Comparison of ENCODE assay signal across 8 cellular contexts in genomic region chr1:150486966-150487762, GRCh38. TPM values are rescaled to one million over a fixed set of nuclear protein-coding genes. Genes with fewer than 3 reads are reported as not detected.
DNase-seq lines count a peak whose midpoint lies in the region; ATAC-seq, FAIRE-seq and TF ChIP-seq lines count a peak whose summit lies in the region.

Gene TARS2 (plus strand): TSS chr1:150487419. CDS start chr1:150487451, 32 bp downstream.

- peaks cover 27% of the 10 kb centered on the region for H3K36me3 Mint-ChIP-seq in Caco-2 (ENCODE audit: insufficient read depth, unreplicated experiment)
- H3K36me3 Mint-ChIP-seq in activated CD8-positive, alpha-beta memory T cell treated with anti-CD3 and anti-CD28 coated beads, Interleukin-2, amount 10 ng/mL, durations not matched to agents 7 days and 5 days: peaks cover 18% of the 10 kb centered on the region

- peak; percentile 99 for ATAC-seq in GM21381 (IDR thresholded peaks at IDR 0.05; ENCODE audit: unreplicated experiment)
- ATAC-seq in activated CD8-positive, alpha-beta memory T cell treated with anti-CD3 and anti-CD28 coated beads, Interleukin-2, amount 10 ng/mL, durations not matched to agents 7 days and 5 days: peak; percentile 100

- TF ChIP-seq CTCF in Caco-2 (IDR thresholded peaks at IDR 0.05; ENCODE audit: insufficient read depth in 1 of 2, low read depth in 1 of 2, low read length in 1 of 2, severe bottlenecking in 1 of 2, unreplicated experiment in 1 of 2): peak in 1 of 2 experiments; percentile 35

- DNase-seq in Caco-2: peak; percentile 97 to 99
- peak in 75 of 76 experiments; percentile 36 to 99 (median 94) for DNase-seq in HUDEP-2 (lab: John Stamatoyannopoulos, UW; ENCODE audit: unreplicated experiment in 76 of 76)
- DNase-seq in NT2/D1 (ENCODE audit: low read depth, low spot score): peak; percentile 100
- peak; percentile 98 for DNase-seq in activated CD8-positive, alpha-beta memory T cell treated with anti-CD3 and anti-CD28 coated beads, Interleukin-2, amount 10 ng/mL, durations not matched to agents 7 days and 5 days
- peak; percentile 82 to 92 for DNase-seq in stimulated activated CD8-positive, alpha-beta memory T cell treated with anti-CD3 and anti-CD28 coated beads, Interleukin-15, amount 100 ng/mL, for 4 hours (ENCODE audit: low read depth in 2 of 2)

- H3K27me3 ChIP-seq in Caco-2 (replicated peaks; ENCODE audit: control insufficient read depth, insufficient read depth, low read length) (no peaks in the 10 kb centered on the region), NT2/D1 (ENCODE audit: insufficient read depth, insufficient read length) (no peaks in the 10 kb centered on the region)

- H3K4me1 Mint-ChIP-seq in Caco-2 (ENCODE audit: low read depth, unreplicated experiment): peaks cover 8% of the 10 kb centered on the region
- peaks cover 22% of the 10 kb centered on the region for H3K4me1 Mint-ChIP-seq in activated CD8-positive, alpha-beta memory T cell treated with anti-CD3 and anti-CD28 coated beads, Interleukin-2, amount 10 ng/mL, durations not matched to agents 7 days and 5 days

- H3K9ac ChIP-seq in NT2/D1 (ENCODE audit: insufficient read length, low read depth): peak within 1 kb of the TSS; percentile 94

- POLR2A ChIA-PET in Caco-2 (lab: Charles Lee): interaction anchor here (0.6 to 1.0 kb wide), 2 partner anchors 46 to 96 kb away, joined by 3 to 8 read pairs; no protein-coding TSS in a partner anchor

- intact Hi-C loops in Caco-2 (cut with micrococcal nuclease; ENCODE audit: unreplicated experiment): loop anchor here (1.0 to 5.0 kb wide), 3 partner anchors 29 to 60 kb away; partner anchors contain the start of gene ADAMTSL4

- BruUV-seq in Caco-2 (replicated peaks; lab: Mats Ljungman, UMichigan): no TSS peak

- H3K9me3 Mint-ChIP-seq in Caco-2 (ENCODE audit: unreplicated experiment): no peaks in the 10 kb centered on the region
- H3K9me3 Mint-ChIP-seq in activated CD8-positive, alpha-beta memory T cell treated with anti-CD3 and anti-CD28 coated beads, Interleukin-2, amount 10 ng/mL, durations not matched to agents 7 days and 5 days (ENCODE audit: low read depth): no peaks in the 10 kb centered on the region

- 1 to 3% methylated on average over 25 to 26 of the region's 30 CpGs for WGBS in mesodermal cell (ENCODE audit: insufficient coverage in 2 of 2), 2 experiments

- CTCF ChIA-PET in Caco-2 (lab: Charles Lee): interaction anchor here (0.8 kb wide), 1 partner anchor 349 kb away, joined by 4 read pairs; no protein-coding TSS in a partner anchor
- CTCF ChIA-PET in activated CD8-positive, alpha-beta memory T cell treated with anti-CD3 and anti-CD28 coated beads, Interleukin-2, amount 10 ng/mL, durations not matched to agents 7 days and 5 days (lab: Charles Lee): interaction anchor here (0.7 to 3.2 kb wide), 6 partner anchors 29 to 509 kb away, joined by 3 to 19 read pairs (median 3); partner anchors contain the start of genes FALEC and RPRD2

- no peaks in the 10 kb centered on the region for H3K9me3 ChIP-seq in Caco-2
- no peaks in the 10 kb centered on the region for H3K9me3 ChIP-seq in NT2/D1 (ENCODE audit: insufficient read depth, low read length)
- H3K9me3 ChIP-seq in mesodermal cell (ENCODE audit: control insufficient read depth, low read length): no peaks in the 10 kb centered on the region

- peak; percentile 78 for FAIRE-seq in endometrium (lab: Jason Lieb, UNC)

- H3K27ac Mint-ChIP-seq in Caco-2 (ENCODE audit: unreplicated experiment): peak within 1 kb of the TSS; percentile 85
- peak within 1 kb of the TSS; percentile 99 for H3K27ac Mint-ChIP-seq in activated CD8-positive, alpha-beta memory T cell treated with anti-CD3 and anti-CD28 coated beads, Interleukin-2, amount 10 ng/mL, durations not matched to agents 7 days and 5 days

- H3K4me1 ChIP-seq in Caco-2 (no peaks in the 10 kb centered on the region), NT2/D1 (ENCODE audit: insufficient read depth, insufficient read length) (no peaks in the 10 kb centered on the region), mesodermal cell (ENCODE audit: control insufficient read depth, insufficient read depth, low read length, poor library complexity, severe bottlenecking) (no peaks in the 10 kb centered on the region)

- H3K4me3 ChIP-seq in Caco-2 (ENCODE audit: low read depth, low read length) (peak within 1 kb of the TSS; percentile 78), NT2/D1 (ENCODE audit: insufficient read length, low read depth) (peak within 1 kb of the TSS; percentile 87), mesodermal cell (ENCODE audit: extremely low read depth, insufficient read depth, low read length, poor library complexity, severe bottlenecking) (peak within 1 kb of the TSS; percentile 93)

- H3K27me3 Mint-ChIP-seq in Caco-2 (ENCODE audit: insufficient read depth, unreplicated experiment): no peaks in the 10 kb centered on the region
- no peaks in the 10 kb centered on the region for H3K27me3 Mint-ChIP-seq in activated CD8-positive, alpha-beta memory T cell treated with anti-CD3 and anti-CD28 coated beads, Interleukin-2, amount 10 ng/mL, durations not matched to agents 7 days and 5 days

- no peaks in the 10 kb centered on the region for H3K36me3 ChIP-seq in Caco-2 (ENCODE audit: control insufficient read depth, insufficient read depth, low read length)
- H3K36me3 ChIP-seq in NT2/D1 (ENCODE audit: insufficient read depth, insufficient read length, low read length): peaks cover 33% of the 10 kb centered on the region
- H3K36me3 ChIP-seq in mesodermal cell (ENCODE audit: control insufficient read depth, insufficient read depth, low read length): peaks cover 33% of the 10 kb centered on the region

- peak within 1 kb of the TSS; percentile 80 for H3K4me3 Mint-ChIP-seq in Caco-2 (ENCODE audit: unreplicated experiment)
- H3K4me3 Mint-ChIP-seq in activated CD8-positive, alpha-beta memory T cell treated with anti-CD3 and anti-CD28 coated beads, Interleukin-2, amount 10 ng/mL, durations not matched to agents 7 days and 5 days: peak within 1 kb of the TSS; percentile 90

- H3K27ac ChIP-seq in mesodermal cell (ENCODE audit: low read depth, low read length, severe bottlenecking): peak within 1 kb of the TSS; percentile 41

RNA-seq across cellular contexts. Expression of gene TARS2, which starts in this region (rescaled TPM):
- total RNA-seq in Caco-2 (2022): 26.8 and 30.6 TPM in 2 replicates
- total RNA-seq in activated CD8-positive, alpha-beta memory T cell treated with anti-CD3 and anti-CD28 coated beads, Interleukin-2, amount 10 ng/mL, durations not matched to agents 7 days and 5 days: 10 to 100 TPM; 51.0 to 51.8 TPM
- polyA plus RNA-seq in mesodermal cell (2013, experiment 1 of 2): 26.3 TPM
- 22.1 TPM for polyA plus RNA-seq in mesodermal cell (2013, experiment 2 of 2)

Comparison
In these comparisons a context has a peak if more than half of its experiments do, and no peak if none do; other contexts are left out.
1. Peak in every context shown above with its lines: DNase-seq, ATAC-seq, H3K4me3 ChIP-seq and H3K27ac ChIP-seq.